Comparison of ENCODE assay signal across 28 cellular contexts in genomic region chrX:101729986-101730385, GRCh38.
"Had no signal": no experiment of that assay in that cellular context is flagged by ENCODE, and none has a peak within 500 bp of the region (broad histone marks: within the 10 kb centered on the region; RNA-seq: fewer than 3 reads in every experiment).

No MANE protein-coding gene starts in this region.

- H3K4me3 Mint-ChIP-seq: dendritic cell treated with granulocyte-macrophage colony-stimulating factor and Interleukin-4, amounts not matched to agents 40 ng/mL and 50 ng/mL, for 4 days; endodermal cell; naive thymus-derived CD4-positive, alpha-beta T cell; nephron progenitor cell; stimulated activated naive B cell treated with anti-CD40 and anti-IgM and Interleukin-4, amounts not matched to agents 10 μg/mL and 1 μg/mL and 100 μg/mL, for 72 hours; stimulated activated naive CD8-positive, alpha-beta T cell treated with anti-CD3 and anti-CD28 coated beads, Interleukin-15, Interleukin-2, amounts not matched to agents 100 ng/mL and 50 ng/mL, for 24 hours had no signal

- H3K4me1 ChIP-seq: colonic mucosa, esophagus squamous epithelium, left lung, pancreas, right lobe of liver, tibial nerve, upper lobe of left lung had no signal

- H3K27me3 ChIP-seq: colonic mucosa, esophagus squamous epithelium, left lung, right lobe of liver, tibial nerve, upper lobe of left lung had no signal

- DNase-seq: colonic mucosa; effector CD8-positive, alpha-beta T cell; endodermal cell; erythroblast; esophagus squamous epithelium; foreskin melanocyte; hypothalamus; left cardiac atrium; left lung; mesenchymal stem cell; midbrain; naive thymus-derived CD4-positive, alpha-beta T cell; nephron progenitor cell; nucleus accumbens; pancreas; right lobe of liver; small intestine; stimulated activated CD4-positive, alpha-beta T cell treated with anti-CD3 and anti-CD28 coated beads, Interleukin-15, amount 100 ng/mL, for 24 hours; stimulated activated CD4-positive, alpha-beta T cell treated with anti-CD3 and anti-CD28 coated beads, Interleukin-2, amount 100 ng/mL, for 48 hours; stimulated activated naive B cell treated with anti-CD40 and anti-IgM and Interleukin-4, amounts not matched to agents 10 μg/mL and 1 μg/mL and 100 μg/mL, for 72 hours; upper lobe of left lung had no signal

- H3K27ac Mint-ChIP-seq: dendritic cell treated with granulocyte-macrophage colony-stimulating factor and Interleukin-4, amounts not matched to agents 40 ng/mL and 50 ng/mL, for 4 days; endodermal cell; naive thymus-derived CD4-positive, alpha-beta T cell; nephron progenitor cell; stimulated activated naive B cell treated with anti-CD40 and anti-IgM and Interleukin-4, amounts not matched to agents 10 μg/mL and 1 μg/mL and 100 μg/mL, for 72 hours had no signal

- H3K4me1 Mint-ChIP-seq: endodermal cell; naive thymus-derived CD4-positive, alpha-beta T cell; nephron progenitor cell had no signal

- H3K9me3 Mint-ChIP-seq: dendritic cell treated with granulocyte-macrophage colony-stimulating factor and Interleukin-4, amounts not matched to agents 40 ng/mL and 50 ng/mL, for 4 days; naive thymus-derived CD4-positive, alpha-beta T cell; stimulated activated naive B cell treated with anti-CD40 and anti-IgM and Interleukin-4, amounts not matched to agents 10 μg/mL and 1 μg/mL and 100 μg/mL, for 72 hours; stimulated activated naive CD8-positive, alpha-beta T cell treated with anti-CD3 and anti-CD28 coated beads, Interleukin-15, Interleukin-2, amounts not matched to agents 100 ng/mL and 50 ng/mL, for 24 hours had no signal

- H3K4me3 ChIP-seq: colonic mucosa, esophagus squamous epithelium, left lung, pancreas, right lobe of liver, thoracic aorta, tibial nerve, upper lobe of left lung had no signal

- FAIRE-seq: endothelial cell of umbilical vein, islet of Langerhans, pancreas, small intestine, urothelium cell line had no signal

- H3K9me3 ChIP-seq: colonic mucosa, esophagus squamous epithelium, left lung, pancreas, right lobe of liver, thoracic aorta, tibial nerve, upper lobe of left lung had no signal

- H3K36me3 ChIP-seq: colonic mucosa, esophagus squamous epithelium, left lung, pancreas, right lobe of liver, thoracic aorta, tibial nerve, upper lobe of left lung had no signal

- H3K27ac ChIP-seq: colonic mucosa, esophagus squamous epithelium, left lung, pancreas, right lobe of liver, thoracic aorta, tibial nerve, upper lobe of left lung had no signal

- ATAC-seq: left cardiac atrium; left lung; naive thymus-derived CD4-positive, alpha-beta T cell; pancreas; right lobe of liver; stimulated activated naive B cell treated with anti-CD40 and anti-IgM and Interleukin-4, amounts not matched to agents 10 μg/mL and 1 μg/mL and 100 μg/mL, for 72 hours had no signal

- H3K36me3 Mint-ChIP-seq: naive thymus-derived CD4-positive, alpha-beta T cell; stimulated activated naive B cell treated with anti-CD40 and anti-IgM and Interleukin-4, amounts not matched to agents 10 μg/mL and 1 μg/mL and 100 μg/mL, for 72 hours had no signal
